ENCODE assay signal across 11 cellular contexts in the genomic region with DNA sequence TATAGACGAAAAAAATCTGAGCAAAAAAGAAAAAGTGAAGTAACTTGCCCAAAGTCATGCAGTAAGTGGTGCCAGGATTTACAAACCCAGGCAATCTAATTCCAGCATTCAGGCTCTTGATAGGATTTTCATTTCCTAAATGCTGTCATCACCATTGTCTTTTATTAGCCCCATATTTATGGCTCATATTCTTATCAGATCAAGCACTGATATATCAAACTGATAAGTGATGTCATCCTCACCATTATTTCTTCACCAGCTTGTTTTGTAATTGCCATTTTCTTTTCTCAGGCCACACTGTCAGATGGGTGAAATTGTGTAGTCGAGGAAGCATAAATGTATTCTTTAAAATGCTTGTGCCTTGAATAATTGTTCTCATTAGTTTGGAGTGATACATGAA. TPM values are rescaled to one million over a fixed set of nuclear protein-coding genes. Genes with fewer than 3 reads are reported as not detected.
DNase-seq lines count a peak whose midpoint lies in the region; ATAC-seq and TF ChIP-seq lines count a peak whose summit lies in the region.
"Had no signal": no experiment of that assay in that cellular context is flagged by ENCODE, and none has a peak within 500 bp of the region (broad histone marks: within the 10 kb centered on the region; RNA-seq: fewer than 3 reads in every experiment).

No MANE protein-coding gene starts in this region.

- H3K4me3 ChIP-seq in KMS-11 (IDR thresholded peaks at IDR 0.05; ENCODE audit: insufficient read depth, low read depth, low read length) (no peak overlapping the region), ascending aorta (no peak overlapping the region)

- no peaks in the 10 kb centered on the region for H4K20me1 ChIP-seq in KMS-11 (ENCODE audit: insufficient read depth)

- TF ChIP-seq CTCF in KMS-11 (conservative IDR thresholded peaks at IDR 0.05; ENCODE audit: low read depth, low read length) = no peak
- no peak for TF ChIP-seq CTCF in ascending aorta (IDR thresholded peaks at IDR 0.05)

- H3K27me3 ChIP-seq in KMS-11 (ENCODE audit: insufficient read depth, low read depth) (no peaks in the 10 kb centered on the region), ascending aorta (no peaks in the 10 kb centered on the region)
- H3K27me3 ChIP-seq: brain microvascular endothelial cell had no signal

- H3K27ac Mint-ChIP-seq in activated naive CD8-positive, alpha-beta T cell treated with anti-CD3 and anti-CD28 coated beads, Interleukin-2, amount 50 U/mL, for 24 hours = peak overlapping the region; percentile 93
- peak overlapping the region; percentile 95 for H3K27ac Mint-ChIP-seq in natural killer cell treated with Interleukin-12 subunit alpha and Interleukin-12 subunit beta and Interleukin-15 and Interleukin-18, amount 100 ng/mL, for 72 hours

- peak; percentile 3 for DNase-seq in EH (ENCODE audit: low read depth)
- DNase-seq in activated naive CD8-positive, alpha-beta T cell treated with anti-CD3 and anti-CD28 coated beads, Interleukin-2, amount 50 U/mL, for 24 hours = no peak
- no peak for DNase-seq in natural killer cell treated with Interleukin-12 subunit alpha and Interleukin-12 subunit beta and Interleukin-15 and Interleukin-18, amount 100 ng/mL, for 72 hours (ENCODE audit: low spot score)
- no peak for DNase-seq in NCI-H82 (lab: John Stamatoyannopoulos, UW)
- DNase-seq in left cardiac atrium = no peak
- no peak for DNase-seq in MV-4-11 (lab: John Stamatoyannopoulos, UW)
- no peak for DNase-seq in ascending aorta (ENCODE audit: low spot score in 2 of 2)
- DNase-seq: brain microvascular endothelial cell, Kasumi-1, NCI-H748 treated with DMSO at 0.1 percent for 48 hours had no signal

- H3K4me1 Mint-ChIP-seq in activated naive CD8-positive, alpha-beta T cell treated with anti-CD3 and anti-CD28 coated beads, Interleukin-2, amount 50 U/mL, for 24 hours = peaks cover 34% of the 10 kb centered on the region
- H3K4me1 Mint-ChIP-seq in natural killer cell treated with Interleukin-12 subunit alpha and Interleukin-12 subunit beta and Interleukin-15 and Interleukin-18, amount 100 ng/mL, for 72 hours (ENCODE audit: low read depth in 2 of 2) = peaks cover 17 to 26% of the 10 kb centered on the region in 2 donors

- no peak for ATAC-seq in activated naive CD8-positive, alpha-beta T cell treated with anti-CD3 and anti-CD28 coated beads, Interleukin-2, amount 50 U/mL, for 24 hours
- no peak for ATAC-seq in natural killer cell treated with Interleukin-12 subunit alpha and Interleukin-12 subunit beta and Interleukin-15 and Interleukin-18, amount 100 ng/mL, for 72 hours
- no peak for ATAC-seq in left cardiac atrium

- no peak overlapping the region for H2AFZ ChIP-seq in KMS-11 (ENCODE audit: low read depth)

- H3K79me2 ChIP-seq in KMS-11 (ENCODE audit: insufficient read depth, low read depth) = peaks cover 31% of the 10 kb centered on the region

- H3K4me3 Mint-ChIP-seq in activated naive CD8-positive, alpha-beta T cell treated with anti-CD3 and anti-CD28 coated beads, Interleukin-2, amount 50 U/mL, for 24 hours = peak overlapping the region; percentile 92
- peak overlapping the region; percentile 96 for H3K4me3 Mint-ChIP-seq in natural killer cell treated with Interleukin-12 subunit alpha and Interleukin-12 subunit beta and Interleukin-15 and Interleukin-18, amount 100 ng/mL, for 72 hours

- intact Hi-C loops in left cardiac atrium (cut with DNase I) (loop anchor here (10.0 kb wide), 3 partner anchors 109 to 179 kb away; partner anchors contain the start of gene MTMR4 (in 1 of the 2)), ascending aorta (cut with DNase I) (loop anchor here (2.0 kb wide), 2 partner anchors 61 to 177 kb away; no protein-coding TSS in a partner anchor)

- peaks cover 21% of the 10 kb centered on the region for H3K36me3 Mint-ChIP-seq in activated naive CD8-positive, alpha-beta T cell treated with anti-CD3 and anti-CD28 coated beads, Interleukin-2, amount 50 U/mL, for 24 hours (ENCODE audit: low read depth)
- peaks cover 7% of the 10 kb centered on the region for H3K36me3 Mint-ChIP-seq in natural killer cell treated with Interleukin-12 subunit alpha and Interleukin-12 subunit beta and Interleukin-15 and Interleukin-18, amount 100 ng/mL, for 72 hours

- H3K9ac ChIP-seq in KMS-11 = peak overlapping the region; percentile 84; the same call in 1 of the 2 replicates

- peak overlapping the region; percentile 84 for H3K4me2 ChIP-seq in KMS-11

- H3K4me1 ChIP-seq in KMS-11 (ENCODE audit: low read depth, poor library complexity, severe bottlenecking) (peaks cover 34% of the 10 kb centered on the region), ascending aorta (peaks cover 4 to 8% of the 10 kb centered on the region in 2 donors)

- no peaks in the 10 kb centered on the region for H3K9me3 Mint-ChIP-seq in activated naive CD8-positive, alpha-beta T cell treated with anti-CD3 and anti-CD28 coated beads, Interleukin-2, amount 50 U/mL, for 24 hours
- no peaks in the 10 kb centered on the region for H3K9me3 Mint-ChIP-seq in natural killer cell treated with Interleukin-12 subunit alpha and Interleukin-12 subunit beta and Interleukin-15 and Interleukin-18, amount 100 ng/mL, for 72 hours

- H3K27me3 Mint-ChIP-seq in activated naive CD8-positive, alpha-beta T cell treated with anti-CD3 and anti-CD28 coated beads, Interleukin-2, amount 50 U/mL, for 24 hours = no peaks in the 10 kb centered on the region
- H3K27me3 Mint-ChIP-seq in natural killer cell treated with Interleukin-12 subunit alpha and Interleukin-12 subunit beta and Interleukin-15 and Interleukin-18, amount 100 ng/mL, for 72 hours = no peaks in the 10 kb centered on the region

- H3K27ac ChIP-seq in KMS-11 (no peak overlapping the region), ascending aorta (peak overlapping the region in 1 of 2 donors; percentile 84)

- H3K36me3 ChIP-seq in KMS-11 (ENCODE audit: insufficient read depth) = no peaks in the 10 kb centered on the region
- H3K36me3 ChIP-seq in ascending aorta = no peaks in the 10 kb centered on the region
- H3K36me3 ChIP-seq: brain microvascular endothelial cell had no signal

- H3K9me3 ChIP-seq in ascending aorta = no peaks in the 10 kb centered on the region

RNA-seq across cellular contexts. Expression of gene RAD51C, which starts 1.3 kb away (rescaled TPM):
- 10 to 100 TPM; 57.8 to 65.3 TPM for total RNA-seq in natural killer cell treated with Interleukin-12 subunit alpha and Interleukin-12 subunit beta and Interleukin-15 and Interleukin-18, amount 100 ng/mL, for 72 hours
- 10 to 100 TPM; 32.4 to 36.8 TPM for total RNA-seq in left cardiac atrium
- total RNA-seq in ascending aorta = 6.8 TPM

RNA-seq across cellular contexts. Expression of gene TEX14, which starts 1.9 kb away (rescaled TPM):
- under 1 TPM; 0.12 to 0.22 TPM for total RNA-seq in natural killer cell treated with Interleukin-12 subunit alpha and Interleukin-12 subunit beta and Interleukin-15 and Interleukin-18, amount 100 ng/mL, for 72 hours
- total RNA-seq in left cardiac atrium = under 1 TPM in 1 of 2 donors, not detected in 1; 0.32 TPM
- total RNA-seq in ascending aorta = not detected
